13 cellular contexts compared by ENCODE assay signal in the genomic region with DNA sequence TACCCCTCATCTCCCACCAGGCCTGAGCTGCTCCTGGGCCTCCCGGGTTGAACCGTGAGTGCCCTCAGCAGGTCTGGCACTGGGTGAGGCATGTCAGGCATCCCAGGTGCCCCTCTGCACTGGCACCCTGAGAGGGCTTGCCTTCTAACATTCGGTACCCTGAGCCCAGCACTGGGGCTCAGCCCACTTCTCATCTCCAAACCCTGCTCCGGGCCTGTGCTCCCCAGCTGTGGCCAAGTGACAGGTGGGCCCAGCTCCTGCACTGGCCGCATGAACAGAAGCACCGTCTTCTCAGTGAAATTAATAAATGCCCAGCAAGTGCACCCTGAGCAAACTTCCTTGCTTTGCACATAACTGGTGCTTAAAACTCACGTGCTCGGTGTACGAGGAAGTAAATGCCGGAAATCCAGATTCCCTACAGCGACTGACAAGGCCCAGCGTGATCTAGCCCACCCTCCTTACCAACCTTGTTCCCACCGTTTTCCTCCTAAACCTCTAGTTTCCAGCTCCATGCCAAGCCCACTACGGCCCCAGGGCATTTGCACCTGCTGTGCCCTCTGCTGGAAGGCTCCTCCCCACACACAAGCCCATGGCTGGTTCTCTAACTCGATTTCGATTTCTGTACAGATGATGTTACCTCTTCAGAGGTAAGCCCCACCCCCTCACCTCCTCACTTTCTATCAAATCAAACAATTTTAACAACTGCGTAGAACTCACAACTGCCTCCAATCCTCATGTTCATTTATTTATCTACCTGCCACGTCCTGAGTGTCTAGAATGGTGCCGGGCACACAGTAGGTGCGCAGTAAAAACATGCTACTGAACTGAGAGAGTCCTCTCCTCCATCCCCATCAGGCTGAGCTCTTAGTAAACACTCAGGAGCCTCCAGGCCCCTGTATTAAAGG.
DNase-seq lines count a peak whose midpoint lies in the region; ATAC-seq, FAIRE-seq and TF ChIP-seq lines count a peak whose summit lies in the region.
"Had no signal": no experiment of that assay in that cellular context is flagged by ENCODE, and none has a peak within 500 bp of the region (broad histone marks: within the 10 kb centered on the region; RNA-seq: fewer than 3 reads in every experiment).

No MANE protein-coding gene starts in this region.

- no peak overlapping the region for H3K56ac ChIP-seq in H9 (ENCODE audit: insufficient read length, low read depth, low read length)

- CTCF ChIA-PET in activated CD4-positive, alpha-beta memory T cell treated with anti-CD3 and anti-CD28 coated beads, Interleukin-2, amount 10 ng/mL, durations not matched to agents 7 days and 5 days (lab: Charles Lee) = no interaction called here

- ATAC-seq in GM21526 (IDR thresholded peaks at IDR 0.05; ENCODE audit: low FRiP score, unreplicated experiment) (no peak), HG02938 (IDR thresholded peaks at IDR 0.05; ENCODE audit: unreplicated experiment) (no peak)
- ATAC-seq: CD8-positive, alpha-beta T cell had no signal

- FAIRE-seq in keratinocyte (lab: Jason Lieb, UNC) = no peak

- 100% methylated on average over 1 of the region's 20 CpGs for WGBS in H9 (ENCODE audit: extremely low coverage, insufficient read length, low lambda C conversion rate)

- H2BK15ac ChIP-seq in H9 (ENCODE audit: low read depth, low read length) = no peak overlapping the region

- no peak overlapping the region for H4K91ac ChIP-seq in H9 (ENCODE audit: insufficient read length, low read depth, low read length)

- H3K4me1 ChIP-seq in H9 (ENCODE audit: insufficient read depth, low read length) (no peaks in the 10 kb centered on the region; the same call in 1 of the 2 replicates), keratinocyte (ENCODE audit: control insufficient read depth, extremely low read depth, insufficient read depth, low read length) (peaks cover 59% of the 10 kb centered on the region), skeletal muscle satellite cell (ENCODE audit: control insufficient read depth, insufficient read depth, low read length) (peaks cover 64% of the 10 kb centered on the region)

- no peak overlapping the region for H2AK5ac ChIP-seq in H9 (ENCODE audit: insufficient read length, low read length)

- no peak overlapping the region for H3K27ac ChIP-seq in H9 (ENCODE audit: insufficient read length, low read depth, low read length)
- peak overlapping the region; percentile 49 for H3K27ac ChIP-seq in WERI-Rb-1
- H3K27ac ChIP-seq in keratinocyte (ENCODE audit: control insufficient read depth, insufficient read depth, low read length) = peak overlapping the region; percentile 62

- H3K36me3 ChIP-seq in WERI-Rb-1 (no peaks in the 10 kb centered on the region), keratinocyte (ENCODE audit: control insufficient read depth in 2 of 2, extremely low read depth in 1 of 2, insufficient read depth in 2 of 2, low read length in 2 of 2) (no peaks in the 10 kb centered on the region), skeletal muscle satellite cell (ENCODE audit: insufficient read depth, low read length) (no peaks in the 10 kb centered on the region)

- H3K4ac ChIP-seq in H9 (ENCODE audit: low read depth, low read length) = no peak overlapping the region

- H3K79me2 ChIP-seq in H9 (ENCODE audit: insufficient read depth, low read length) (no peaks in the 10 kb centered on the region), keratinocyte (ENCODE audit: control insufficient read depth, insufficient read depth, low read length) (no peaks in the 10 kb centered on the region)

- H3K27me3 ChIP-seq in H9 (ENCODE audit: insufficient read depth, low read length) (no peaks in the 10 kb centered on the region), WERI-Rb-1 (ENCODE audit: insufficient read depth, low read depth, severe bottlenecking) (no peaks in the 10 kb centered on the region), keratinocyte (ENCODE audit: control insufficient read depth, extremely low read depth, insufficient read depth, low read length) (no peaks in the 10 kb centered on the region), skeletal muscle satellite cell (ENCODE audit: control insufficient read depth, insufficient read depth, low read length) (no peaks in the 10 kb centered on the region)
- H3K27me3 ChIP-seq: dorsolateral prefrontal cortex had no signal

- no peak overlapping the region for H4K5ac ChIP-seq in H9 (ENCODE audit: insufficient read length, low read depth, low read length)

- no peak overlapping the region for H2BK12ac ChIP-seq in H9 (ENCODE audit: insufficient read length, low read depth, low read length)

- H3K9me1 ChIP-seq in keratinocyte (ENCODE audit: control insufficient read depth, extremely low read depth, insufficient read depth, low read length) = no peaks in the 10 kb centered on the region

- H3K4me3 ChIP-seq in WERI-Rb-1 (ENCODE audit: low read depth, low read length) = no peak overlapping the region
- H3K4me3 ChIP-seq in keratinocyte (ENCODE audit: control insufficient read depth in 2 of 3, extremely low read depth in 1 of 3, insufficient read depth in 2 of 3, low read depth in 1 of 3, low read length in 3 of 3) = peak overlapping the region in 1 of 3 experiments; percentile 22
- no peak overlapping the region for H3K4me3 ChIP-seq in skeletal muscle satellite cell (ENCODE audit: low read length)
- H3K4me3 ChIP-seq: dorsolateral prefrontal cortex had no signal

- POLR2A ChIA-PET in activated CD4-positive, alpha-beta memory T cell treated with anti-CD3 and anti-CD28 coated beads, Interleukin-2, amount 10 ng/mL, durations not matched to agents 7 days and 5 days (lab: Charles Lee) = no interaction called here

- H3K36me3 Mint-ChIP-seq in H9 (ENCODE audit: insufficient read depth in 1 of 3, low read depth in 3 of 3) = no peaks in the 10 kb centered on the region; a peak in 1 of 7 replicates
- no peaks in the 10 kb centered on the region for H3K36me3 Mint-ChIP-seq in activated CD4-positive, alpha-beta memory T cell treated with anti-CD3 and anti-CD28 coated beads, Interleukin-2, amount 10 ng/mL, durations not matched to agents 7 days and 5 days (ENCODE audit: low read depth)
- H3K36me3 Mint-ChIP-seq: CD8-positive, alpha-beta T cell had no signal

- H3K9me3 Mint-ChIP-seq in H9 = peaks cover 0 to 2% of the 10 kb centered on the region in 2 experiments; a peak in 2 of 5 replicates
- no peaks in the 10 kb centered on the region for H3K9me3 Mint-ChIP-seq in activated CD4-positive, alpha-beta memory T cell treated with anti-CD3 and anti-CD28 coated beads, Interleukin-2, amount 10 ng/mL, durations not matched to agents 7 days and 5 days
- H3K9me3 Mint-ChIP-seq: CD8-positive, alpha-beta T cell had no signal

- H3K9ac ChIP-seq in H9 (ENCODE audit: extremely low read depth, insufficient read length, low read length) (no peak overlapping the region), keratinocyte (ENCODE audit: control insufficient read depth, extremely low read depth, insufficient read depth, low read length) (peak overlapping the region; percentile 68), skeletal muscle satellite cell (ENCODE audit: low read depth, low read length) (no peak overlapping the region)

- H3K23ac ChIP-seq in H9 (ENCODE audit: insufficient read length, low read depth, low read length) = no peak overlapping the region

- TF ChIP-seq CTCF in H9 (conservative IDR thresholded peaks at IDR 0.05) (no peak), WERI-Rb-1 (IDR thresholded peaks at IDR 0.05; ENCODE audit: low read depth, low read length) (no peak), keratinocyte (optimal IDR thresholded peaks at IDR 0.05 in 1 of 3, IDR thresholded peaks at IDR 0.05 in 1 of 3, conservative IDR thresholded peaks at IDR 0.05 in 1 of 3; ENCODE audit: extremely low read depth in 1 of 3, insufficient read depth in 2 of 3, low read length in 3 of 3) (no peak), GM20000 (IDR thresholded peaks at IDR 0.05; ENCODE audit: extremely low read depth, missing control alignments) (no peak)

- H3K4me2 ChIP-seq in H9 (ENCODE audit: insufficient read depth, insufficient read length, low read length) (no peak overlapping the region), keratinocyte (ENCODE audit: control insufficient read depth, extremely low read depth, insufficient read depth, low read depth, low read length) (peak overlapping the region; percentile 70), skeletal muscle satellite cell (ENCODE audit: low read length) (peak overlapping the region; percentile 73)

- H3K9me3 ChIP-seq in H9 (ENCODE audit: control insufficient read depth, low read depth, low read length) (no peaks in the 10 kb centered on the region), WERI-Rb-1 (ENCODE audit: severe bottlenecking) (no peaks in the 10 kb centered on the region), keratinocyte (ENCODE audit: control insufficient read depth, low read depth, low read length) (no peaks in the 10 kb centered on the region), skeletal muscle satellite cell (replicated peaks; ENCODE audit: low read length) (no peaks in the 10 kb centered on the region)

- no peaks in the 10 kb centered on the region for H3K23me2 ChIP-seq in H9 (ENCODE audit: insufficient read length, low read depth, low read length, poor library complexity, severe bottlenecking)

- H3K14ac ChIP-seq in H9 (ENCODE audit: insufficient read depth, low read length) = no peak overlapping the region

- H3K18ac ChIP-seq in H9 (ENCODE audit: insufficient read length, low read depth, low read length) = no peak overlapping the region

- H4K20me1 ChIP-seq in H9 (ENCODE audit: control insufficient read depth, insufficient read depth, insufficient read length) (no peaks in the 10 kb centered on the region), keratinocyte (ENCODE audit: control insufficient read depth, extremely low read depth, insufficient read depth, low read length) (no peaks in the 10 kb centered on the region)

- no peak overlapping the region for H4K8ac ChIP-seq in H9 (replicated peaks; ENCODE audit: insufficient read length, low read depth, low read length)

- dilution Hi-C loops in keratinocyte (cut with MboI; ENCODE audit: extremely low pct_ligation_motif_present, low sequenced_read_pairs) = no loop called here

- no peak overlapping the region for H3T11ph ChIP-seq in H9 (ENCODE audit: low read length)

- H2AFZ ChIP-seq in H9 (ENCODE audit: low read length) = no peak overlapping the region
- peak overlapping the region; percentile 76 for H2AFZ ChIP-seq in keratinocyte (ENCODE audit: control insufficient read depth, low read length)

- H2BK5ac ChIP-seq in H9 (ENCODE audit: insufficient read length, low read length) = no peak overlapping the region

- peak overlapping the region in 1 of 2 experiments; percentile 37; a peak in 1 of 5 replicates for H3K4me3 Mint-ChIP-seq in H9
- H3K4me3 Mint-ChIP-seq in activated CD4-positive, alpha-beta memory T cell treated with anti-CD3 and anti-CD28 coated beads, Interleukin-2, amount 10 ng/mL, durations not matched to agents 7 days and 5 days = no peak overlapping the region
- H3K4me3 Mint-ChIP-seq: CD8-positive, alpha-beta T cell had no signal

- peak overlapping the region; percentile 29 to 35 (median 30); a peak in 4 of 7 replicates for H3K27ac Mint-ChIP-seq in H9
- no peak overlapping the region for H3K27ac Mint-ChIP-seq in activated CD4-positive, alpha-beta memory T cell treated with anti-CD3 and anti-CD28 coated beads, Interleukin-2, amount 10 ng/mL, durations not matched to agents 7 days and 5 days
- H3K27ac Mint-ChIP-seq: CD8-positive, alpha-beta T cell had no signal

- H2BK120ac ChIP-seq in H9 (ENCODE audit: low read depth, low read length, poor library complexity, severe bottlenecking) = no peak overlapping the region

- H3K27me3 Mint-ChIP-seq in H9 (ENCODE audit: low read depth) = no peaks in the 10 kb centered on the region; the same call in 1 of the 2 replicates
- H3K27me3 Mint-ChIP-seq in activated CD4-positive, alpha-beta memory T cell treated with anti-CD3 and anti-CD28 coated beads, Interleukin-2, amount 10 ng/mL, durations not matched to agents 7 days and 5 days = peaks cover 14% of the 10 kb centered on the region

- H3K4me1 Mint-ChIP-seq in H9 = peaks cover 30 to 41% of the 10 kb centered on the region in 2 experiments
- H3K4me1 Mint-ChIP-seq in activated CD4-positive, alpha-beta memory T cell treated with anti-CD3 and anti-CD28 coated beads, Interleukin-2, amount 10 ng/mL, durations not matched to agents 7 days and 5 days = peaks cover 37% of the 10 kb centered on the region

- no peaks in the 10 kb centered on the region for H3K79me1 ChIP-seq in H9 (ENCODE audit: insufficient read depth, low read depth, low read length, poor library complexity, severe bottlenecking)

- H2BK20ac ChIP-seq in H9 (ENCODE audit: low read depth, low read length, poor library complexity, severe bottlenecking) = no peak overlapping the region

- DNase-seq in H9 (no peak), WERI-Rb-1 (no peak), keratinocyte (ENCODE audit: low read depth, low spot score) (no peak), GM20000 (ENCODE audit: low spot score) (no peak)
- no peak for DNase-seq in activated CD4-positive, alpha-beta memory T cell treated with anti-CD3 and anti-CD28 coated beads, Interleukin-2, amount 10 ng/mL, durations not matched to agents 7 days and 5 days
- DNase-seq: activated effector memory CD4-positive, alpha-beta T cell treated with Interleukin-2 at 50 U/mL for 16 hours; CD8-positive, alpha-beta T cell; dorsolateral prefrontal cortex; NCI-H1930; nucleus accumbens had no signal
